In genomic region chr9:92291577-92291976, GRCh38 we compare ENCODE assay signal across 1 cellular context.
TF ChIP-seq lines count a peak whose summit lies in the region.

No MANE protein-coding gene starts in this region.

TF ChIP-seq in IMR-90, 13 proteins besides CTCF, POLR2A, EP300 and RAD21:
- no peak for TF ChIP-seq MAZ (IDR thresholded peaks at IDR 0.05; ENCODE audit: borderline replicate concordance, low read depth, low read length)
- no peak for TF ChIP-seq MXI1 (IDR thresholded peaks at IDR 0.05; ENCODE audit: borderline replicate concordance, low read depth, low read length)
- TF ChIP-seq FOS (IDR thresholded peaks at IDR 0.05; ENCODE audit: low read depth, low read length): no peak
- no peak for TF ChIP-seq SMC3 (IDR thresholded peaks at IDR 0.05; ENCODE audit: low read depth, low read length)
- TF ChIP-seq ELK1 (IDR thresholded peaks at IDR 0.05; ENCODE audit: borderline replicate concordance, low read depth, low read length): no peak
- no peak for TF ChIP-seq MAFK (IDR thresholded peaks at IDR 0.05; ENCODE audit: low read depth, low read length)
- TF ChIP-seq CEBPB (IDR thresholded peaks at IDR 0.05; ENCODE audit: low read depth, low read length): no peak
- no peak for TF ChIP-seq RCOR1 (IDR thresholded peaks at IDR 0.05; ENCODE audit: insufficient replicate concordance, low read length)
- TF ChIP-seq RFX5 (IDR thresholded peaks at IDR 0.05; ENCODE audit: low read depth, low read length): no peak
- no peak for TF ChIP-seq CHD1 (IDR thresholded peaks at IDR 0.05; ENCODE audit: low read depth, low read length)
